In genomic region chr15:31869640-31870335, GRCh38 we compare ENCODE assay signal across 8 cellular contexts. TPM values are rescaled to one million over a fixed set of nuclear protein-coding genes. Genes with fewer than 3 reads are reported as not detected.
A peak's percentile ranks its signal among the peaks of the same experiment; 100 is the strongest.
DNase-seq lines count a peak whose midpoint lies in the region; ATAC-seq and TF ChIP-seq lines count a peak whose summit lies in the region.

No MANE protein-coding gene starts in this region.

- no peak for DNase-seq in stimulated activated naive CD8-positive, alpha-beta T cell treated with anti-CD3 and anti-CD28 coated beads, Interleukin-15, Interleukin-2, amounts not matched to agents 100 U/mL and 50 U/mL, for 24 hours
- DNase-seq in SW480 (ENCODE audit: low spot score) (peak; percentile 7), foreskin keratinocyte (no peak), pons (ENCODE audit: low spot score) (peak; percentile 53), islet precursor cell (no peak)

- ATAC-seq in stimulated activated naive CD8-positive, alpha-beta T cell treated with anti-CD3 and anti-CD28 coated beads, Interleukin-15, Interleukin-2, amounts not matched to agents 100 U/mL and 50 U/mL, for 24 hours = no peak
- peak; percentile 10 for ATAC-seq in foreskin keratinocyte
- no peak for ATAC-seq in HG03521 (IDR thresholded peaks at IDR 0.05; ENCODE audit: unreplicated experiment)
- ATAC-seq in GM21619 (IDR thresholded peaks at IDR 0.05; ENCODE audit: unreplicated experiment) = no peak

- peak overlapping the region; percentile 26 for H3K27ac Mint-ChIP-seq in stimulated activated naive CD8-positive, alpha-beta T cell treated with anti-CD3 and anti-CD28 coated beads, Interleukin-15, Interleukin-2, amounts not matched to agents 100 ng/mL and 50 ng/mL, for 24 hours

- no peaks in the 10 kb centered on the region for H3K9me3 Mint-ChIP-seq in stimulated activated naive CD8-positive, alpha-beta T cell treated with anti-CD3 and anti-CD28 coated beads, Interleukin-15, Interleukin-2, amounts not matched to agents 100 ng/mL and 50 ng/mL, for 24 hours

- H3K4me3 Mint-ChIP-seq in stimulated activated naive CD8-positive, alpha-beta T cell treated with anti-CD3 and anti-CD28 coated beads, Interleukin-15, Interleukin-2, amounts not matched to agents 100 ng/mL and 50 ng/mL, for 24 hours = peak overlapping the region; percentile 78

- peaks cover 5% of the 10 kb centered on the region for H3K4me1 Mint-ChIP-seq in stimulated activated naive CD8-positive, alpha-beta T cell treated with anti-CD3 and anti-CD28 coated beads, Interleukin-15, Interleukin-2, amounts not matched to agents 100 ng/mL and 50 ng/mL, for 24 hours (ENCODE audit: low read depth)

- no peaks in the 10 kb centered on the region for H3K36me3 Mint-ChIP-seq in stimulated activated naive CD8-positive, alpha-beta T cell treated with anti-CD3 and anti-CD28 coated beads, Interleukin-15, Interleukin-2, amounts not matched to agents 100 ng/mL and 50 ng/mL, for 24 hours (ENCODE audit: low read depth)

- no peak overlapping the region for H3K27ac ChIP-seq in foreskin keratinocyte

- H3K27me3 Mint-ChIP-seq in stimulated activated naive CD8-positive, alpha-beta T cell treated with anti-CD3 and anti-CD28 coated beads, Interleukin-15, Interleukin-2, amounts not matched to agents 100 ng/mL and 50 ng/mL, for 24 hours = peaks cover 28% of the 10 kb centered on the region

- H3K4me1 ChIP-seq in foreskin keratinocyte = no peaks in the 10 kb centered on the region

- TF ChIP-seq CTCF in foreskin keratinocyte (conservative IDR thresholded peaks at IDR 0.05) = no peak

- peaks cover 11% of the 10 kb centered on the region for H3K27me3 ChIP-seq in foreskin keratinocyte

RNA-seq across cellular contexts. Expression of gene OTUD7A, which starts 0.7 kb away (rescaled TPM):
- 0.11 TPM in 1 of 2 replicates, not detected in the other for total RNA-seq in foreskin keratinocyte
- not detected in 2 replicates for polyA plus RNA-seq in foreskin keratinocyte

Comparison
In these comparisons a context has a peak if more than half of its experiments do, and no peak if none do; other contexts are left out.
1. DNase-seq: peak in SW480 (single experiment) and pons (single experiment); none in stimulated activated naive CD8-positive, alpha-beta T cell treated with anti-CD3 and anti-CD28 coated beads, Interleukin-15, Interleukin-2, amounts not matched to agents 100 U/mL and 50 U/mL, for 24 hours (single experiment), foreskin keratinocyte (0 of 2) and islet precursor cell (single experiment).